ENCODE assay signal across 1 cellular context in the genomic region with DNA sequence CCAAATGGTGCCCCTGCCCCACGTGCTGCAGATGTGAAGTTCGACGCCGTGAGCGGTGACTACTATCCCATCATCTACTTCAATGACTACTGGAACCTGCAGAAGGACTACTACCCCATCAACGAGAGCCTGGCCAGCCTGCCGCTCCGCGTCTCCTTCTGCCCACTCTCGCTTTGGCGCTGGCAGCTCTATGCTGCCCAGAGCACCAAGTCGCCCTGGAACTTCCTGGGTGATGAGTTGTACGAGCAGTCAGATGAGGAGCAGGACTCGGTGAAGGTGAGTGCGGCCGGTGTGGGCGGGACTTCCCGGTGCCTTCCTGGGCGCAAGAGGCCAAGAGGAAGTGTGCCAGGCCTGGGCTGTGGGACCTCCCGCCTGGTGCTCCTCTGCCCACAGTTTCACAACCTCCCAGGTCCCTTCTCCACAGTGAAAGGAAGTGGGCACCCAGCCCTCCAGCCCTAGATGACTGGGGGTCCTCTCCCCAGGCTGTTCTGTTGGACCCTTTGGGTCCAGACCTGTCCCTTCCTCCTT.
TF ChIP-seq lines count a peak whose summit lies in the region.

No MANE protein-coding gene starts in this region.

TF ChIP-seq in GM12878, 131 proteins besides CTCF, POLR2A, EP300 and RAD21:
- TF ChIP-seq PAX8 (IDR thresholded peaks at IDR 0.05) (no peak), SPI1 (IDR thresholded peaks at IDR 0.05; ENCODE audit: borderline replicate concordance, insufficient read depth, low read depth, low read length) (peak; percentile 23; the same call in 1 of the 2 replicates)
